9 cellular contexts compared by ENCODE assay signal in genomic region chr6:148367418-148368024, GRCh38. TPM values are rescaled to one million over a fixed set of nuclear protein-coding genes. Genes with fewer than 3 reads are reported as not detected.
A peak's percentile ranks its signal among the peaks of the same experiment; 100 is the strongest.
DNase-seq lines count a peak whose midpoint lies in the region; ATAC-seq and TF ChIP-seq lines count a peak whose summit lies in the region.
"Had no signal": no experiment of that assay in that cellular context is flagged by ENCODE, and none has a peak within 500 bp of the region (broad histone marks: within the 10 kb centered on the region; RNA-seq: fewer than 3 reads in every experiment).

No MANE protein-coding gene starts in this region.

- H3K27me3 ChIP-seq in H7 (ENCODE audit: control insufficient read depth, insufficient read depth, low read length) (no peaks in the 10 kb centered on the region), subcutaneous abdominal adipose tissue (ENCODE audit: control insufficient read depth in 5 of 5, insufficient read depth in 4 of 5, low read length in 5 of 5) (peaks cover 0 to 4% (median 0%) of the 10 kb centered on the region in 5 donors), Caco-2 (replicated peaks; ENCODE audit: control insufficient read depth, insufficient read depth, low read length) (no peaks in the 10 kb centered on the region)

- BruUV-seq in Caco-2 (replicated peaks; lab: Mats Ljungman, UMichigan) = no TSS peak

- no peak for ATAC-seq in HG03280 (IDR thresholded peaks at IDR 0.05; ENCODE audit: unreplicated experiment)

- H3K9me3 ChIP-seq in subcutaneous abdominal adipose tissue (ENCODE audit: control insufficient read depth in 5 of 5, low read length in 5 of 5) (no peaks in the 10 kb centered on the region), Caco-2 (no peaks in the 10 kb centered on the region)

- H3K27me3 Mint-ChIP-seq in T-helper 1 cell treated with Interleukin-12 subunit alpha and Interleukin-12 subunit beta and Interleukin-4 antibody, amounts not matched to agents 30 μg/mL and 1 μg/mL, for 36 hours (ENCODE audit: low read depth) = peaks cover 22% of the 10 kb centered on the region
- no peaks in the 10 kb centered on the region for H3K27me3 Mint-ChIP-seq in Caco-2 (ENCODE audit: insufficient read depth, unreplicated experiment)

- H3K4me1 Mint-ChIP-seq in T-helper 1 cell treated with Interleukin-12 subunit alpha and Interleukin-12 subunit beta and Interleukin-4 antibody, amounts not matched to agents 30 μg/mL and 1 μg/mL, for 36 hours (ENCODE audit: low read depth) = peaks cover 21% of the 10 kb centered on the region
- H3K4me1 Mint-ChIP-seq in Caco-2 (ENCODE audit: low read depth, unreplicated experiment) = no peaks in the 10 kb centered on the region

- H3K9ac ChIP-seq in subcutaneous abdominal adipose tissue (ENCODE audit: low read length in 5 of 5) = no peak overlapping the region

- POLR2A ChIA-PET in Caco-2 (lab: Charles Lee) = interaction anchor here (0.6 kb wide), 1 partner anchor 107 kb away, joined by 12 read pairs; no protein-coding TSS in a partner anchor

- H3K9me3 Mint-ChIP-seq in T-helper 1 cell treated with Interleukin-12 subunit alpha and Interleukin-12 subunit beta and Interleukin-4 antibody, amounts not matched to agents 30 μg/mL and 1 μg/mL, for 36 hours = no peaks in the 10 kb centered on the region
- H3K9me3 Mint-ChIP-seq in Caco-2 (ENCODE audit: unreplicated experiment) = no peaks in the 10 kb centered on the region

- H3K4me1 ChIP-seq in subcutaneous abdominal adipose tissue (ENCODE audit: control insufficient read depth in 5 of 5, insufficient read depth in 5 of 5, low read length in 5 of 5) (peaks cover 9 to 76% (median 37%) of the 10 kb centered on the region in 5 donors), Caco-2 (no peaks in the 10 kb centered on the region; the same call in 1 of the 2 replicates)

- no peaks in the 10 kb centered on the region for H3K36me3 Mint-ChIP-seq in T-helper 1 cell treated with Interleukin-12 subunit alpha and Interleukin-12 subunit beta and Interleukin-4 antibody, amounts not matched to agents 30 μg/mL and 1 μg/mL, for 36 hours (ENCODE audit: low read depth)
- peaks cover 8% of the 10 kb centered on the region for H3K36me3 Mint-ChIP-seq in Caco-2 (ENCODE audit: insufficient read depth, unreplicated experiment)

- no peaks in the 10 kb centered on the region; the same call in 1 of the 2 replicates for H3K36me3 ChIP-seq in H7 (replicated peaks; ENCODE audit: control insufficient read depth, insufficient read depth, low read length)
- peaks cover 0 to 3% (median 0%) of the 10 kb centered on the region in 5 donors for H3K36me3 ChIP-seq in subcutaneous abdominal adipose tissue (ENCODE audit: control insufficient read depth in 5 of 5, insufficient read depth in 5 of 5, low read length in 5 of 5)
- H3K36me3 ChIP-seq in Caco-2 (ENCODE audit: control insufficient read depth, insufficient read depth, low read length) = no peaks in the 10 kb centered on the region

- CTCF ChIA-PET in Caco-2 (lab: Charles Lee) = no interaction called here

- peak overlapping the region; percentile 31 for H3K27ac Mint-ChIP-seq in T-helper 1 cell treated with Interleukin-12 subunit alpha and Interleukin-12 subunit beta and Interleukin-4 antibody, amounts not matched to agents 30 μg/mL and 1 μg/mL, for 36 hours
- H3K27ac Mint-ChIP-seq in Caco-2 (ENCODE audit: unreplicated experiment) = no peak overlapping the region

- peak; percentile 43 for DNase-seq in H7
- DNase-seq in cardiac septum (ENCODE audit: low spot score) = peak; percentile 79
- no peak for DNase-seq in HuH-7.5 (ENCODE audit: low spot score)
- DNase-seq in Caco-2 = no peak
- no peak for DNase-seq in activated effector memory CD4-positive, alpha-beta T cell treated with Interleukin-2 at 50 U/mL for 16 hours

- peak overlapping the region; percentile 83 for H3K27ac ChIP-seq in subcutaneous abdominal adipose tissue (ENCODE audit: low read depth, low read length)
- H3K27ac ChIP-seq: HL-60 had no signal

- no peak for TF ChIP-seq CTCF in Caco-2 (IDR thresholded peaks at IDR 0.05; ENCODE audit: insufficient read depth in 1 of 2, low read depth in 1 of 2, low read length in 1 of 2, severe bottlenecking in 1 of 2, unreplicated experiment in 1 of 2)

- H3K4me3 Mint-ChIP-seq in T-helper 1 cell treated with Interleukin-12 subunit alpha and Interleukin-12 subunit beta and Interleukin-4 antibody, amounts not matched to agents 30 μg/mL and 1 μg/mL, for 36 hours = peak overlapping the region; percentile 34
- no peak overlapping the region for H3K4me3 Mint-ChIP-seq in Caco-2 (ENCODE audit: unreplicated experiment)

- H3K4me3 ChIP-seq in H7 (ENCODE audit: insufficient read depth, low read depth, low read length) = no peak overlapping the region
- H3K4me3 ChIP-seq in subcutaneous abdominal adipose tissue (ENCODE audit: low read depth in 1 of 5, low read length in 5 of 5) = peak overlapping the region in 3 of 5 donors; percentile 12 to 17 (median 15)
- H3K4me3 ChIP-seq in Caco-2 (ENCODE audit: low read depth, low read length) = no peak overlapping the region

- intact Hi-C loops in cardiac septum (cut with DNase I) = loop anchor here (2.0 to 10.0 kb wide), 2 partner anchors 31 to 67 kb away; no protein-coding TSS in a partner anchor
- intact Hi-C loops in Caco-2 (cut with micrococcal nuclease; ENCODE audit: unreplicated experiment) = no loop called here

RNA-seq across cellular contexts. Expression of gene SASH1, which starts 24.9 kb away (rescaled TPM):
- 11.2 and 15.0 TPM in 2 replicates for total RNA-seq in H7 (2014; rRNA removed; shearing (Covaris generic))
- total RNA-seq in cardiac septum (20.5 TPM), Caco-2 (2022) (41.7 and 42.0 TPM in 2 replicates)

Comparison
In these comparisons a context has a peak if more than half of its experiments do, and no peak if none do; other contexts are left out.
1. DNase-seq: peak in H7 (single experiment) and cardiac septum (single experiment); none in HuH-7.5 (single experiment), Caco-2 (0 of 2) and activated effector memory CD4-positive, alpha-beta T cell treated with Interleukin-2 at 50 U/mL for 16 hours (single experiment).
2. H3K4me3 ChIP-seq: peak in subcutaneous abdominal adipose tissue (3 of 5); none in H7 (single experiment) and Caco-2 (single experiment).